In genomic region chr1:182998482-182998881, GRCh38 we compare ENCODE assay signal across 20 cellular contexts. TPM values are rescaled to one million over a fixed set of nuclear protein-coding genes. Genes with fewer than 3 reads are reported as not detected.
DNase-seq lines count a peak whose midpoint lies in the region; ATAC-seq and TF ChIP-seq lines count a peak whose summit lies in the region.
"Had no signal": no experiment of that assay in that cellular context is flagged by ENCODE, and none has a peak within 500 bp of the region (broad histone marks: within the 10 kb centered on the region; RNA-seq: fewer than 3 reads in every experiment).

No MANE protein-coding gene starts in this region.

- H2AK5ac ChIP-seq in mesendoderm (ENCODE audit: low read length) = no peak overlapping the region

- H3K4me1 ChIP-seq in HEK293 (ENCODE audit: control insufficient read depth, insufficient read depth, low read length) = peaks cover 4% of the 10 kb centered on the region; the same call in 1 of the 2 replicates
- H3K4me1 ChIP-seq in mesendoderm (ENCODE audit: control insufficient read depth, low read depth, low read length) = no peaks in the 10 kb centered on the region

- no peak overlapping the region for H3K18ac ChIP-seq in mesendoderm (ENCODE audit: low read length)

- no peak overlapping the region for H3K56ac ChIP-seq in mesendoderm (ENCODE audit: low read length)

- TF ChIP-seq CTCF in HEK293 (tag by site-specific recombination; IDR thresholded peaks at IDR 0.05) = no peak
- no peak for TF ChIP-seq CTCF in epithelial cell of esophagus (IDR thresholded peaks at IDR 0.05; ENCODE audit: insufficient read depth, low read depth, low read length, missing control alignments)

- H3K36me3 ChIP-seq in HEK293 (ENCODE audit: control insufficient read depth in 2 of 2, insufficient read depth in 1 of 2, low read length in 2 of 2) (no peaks in the 10 kb centered on the region), mesendoderm (ENCODE audit: control insufficient read depth, insufficient read depth, low read length) (no peaks in the 10 kb centered on the region)
- H3K36me3 ChIP-seq: BLaER1 had no signal

- no peak overlapping the region for H3K4ac ChIP-seq in mesendoderm (ENCODE audit: low read depth, low read length)

- H3K9ac ChIP-seq in mesendoderm (ENCODE audit: low read length) = no peak overlapping the region
- H3K9ac ChIP-seq: BLaER1 had no signal

- CTCF ChIA-PET in HEK293 (lab: Yijun Ruan, JAX) = interaction anchor here (0.7 kb wide), 1 partner anchor 207 kb away, joined by 3 read pairs; no protein-coding TSS in a partner anchor

- ATAC-seq in HG03457 (IDR thresholded peaks at IDR 0.05; ENCODE audit: unreplicated experiment) = no peak
- no peak for ATAC-seq in HG02938 (IDR thresholded peaks at IDR 0.05; ENCODE audit: unreplicated experiment)
- ATAC-seq: GM12878, GM23338, HCT116, K562 had no signal

- H3K23ac ChIP-seq in mesendoderm (ENCODE audit: low read length) = no peak overlapping the region

- H3K4me3 ChIP-seq in HEK293 (ENCODE audit: low read depth, low read length) (no peak overlapping the region), epithelial cell of esophagus (ENCODE audit: low read length) (no peak overlapping the region), mesendoderm (ENCODE audit: low read length) (no peak overlapping the region)
- H3K4me3 ChIP-seq: BLaER1, GM12878, GM23338, K562 had no signal

- no peaks in the 10 kb centered on the region for H3K79me1 ChIP-seq in mesendoderm (ENCODE audit: low read length)

- peak; percentile 38 for DNase-seq in ELR (ENCODE audit: low read depth)
- DNase-seq in epithelial cell of esophagus (ENCODE audit: low read depth) = peak; percentile 66
- peak; percentile 63 for DNase-seq in mesendoderm
- no peak for DNase-seq in DMS153 treated with DMSO at 0.1 percent for 48 hours (lab: John Stamatoyannopoulos, UW; ENCODE audit: unreplicated experiment)
- DNase-seq: 8988T; CD4-positive, alpha-beta memory T cell; DMS153; DMS79 treated with DMSO at 0.1 percent for 48 hours; IMR-90 had no signal

- no peak overlapping the region for H3K27ac ChIP-seq in HEK293 (ENCODE audit: extremely low read depth, low read depth, low read length)
- H3K27ac ChIP-seq in mesendoderm (ENCODE audit: low read depth, low read length) = no peak overlapping the region
- H3K27ac ChIP-seq: BLaER1, HL-60 had no signal

- no peak overlapping the region for H4K5ac ChIP-seq in mesendoderm (ENCODE audit: low read length)

- H2BK15ac ChIP-seq in mesendoderm (replicated peaks; ENCODE audit: low read depth) = no peak overlapping the region

- H3K79me2 ChIP-seq in mesendoderm (ENCODE audit: control insufficient read depth, insufficient read depth, low read length) = no peaks in the 10 kb centered on the region

- POLR2A ChIA-PET in HEK293 (lab: Yijun Ruan, JAX) = no interaction called here

- no peak overlapping the region for H2BK5ac ChIP-seq in mesendoderm (ENCODE audit: low read length)

- H2BK120ac ChIP-seq in mesendoderm (ENCODE audit: low read depth, low read length) = no peak overlapping the region

- no peaks in the 10 kb centered on the region for H3K9me3 ChIP-seq in HEK293 (ENCODE audit: control insufficient read depth, insufficient read depth, low read depth, low read length)
- H3K9me3 ChIP-seq: BLaER1 had no signal

- H3K4me2 ChIP-seq in mesendoderm (ENCODE audit: low read length) = no peak overlapping the region
- H3K4me2 ChIP-seq: BLaER1, GM23338 had no signal

- H3K27me3 ChIP-seq in mesendoderm (ENCODE audit: insufficient read depth, low read length, poor library complexity) = no peaks in the 10 kb centered on the region
- H3K27me3 ChIP-seq: BLaER1 had no signal

- H4K8ac ChIP-seq in mesendoderm (ENCODE audit: low read depth, low read length) = no peak overlapping the region

TF ChIP-seq in HEK293, 187 proteins besides CTCF, POLR2A, EP300 and RAD21:
- TF ChIP-seq ZNF585B (tag by site-specific recombination; IDR thresholded peaks at IDR 0.05) (0 out of 2 replicates have a peak, but pooled peaks have one; percentile 4), BCL11B (tag by site-specific recombination; IDR thresholded peaks at IDR 0.05; ENCODE audit: low read depth) (no peak)

RNA-seq across cellular contexts. Expression of gene LAMC1, which starts 24.7 kb away (rescaled TPM):
- polyA plus RNA-seq in mesendoderm (2013, experiment 1 of 2) = 54.6 TPM
- polyA plus RNA-seq in mesendoderm (2013, experiment 2 of 2) = 50.2 TPM
- polyA plus RNA-seq: CD4-positive, alpha-beta memory T cell had no signal

RNA-seq across cellular contexts. Expression of gene SHCBP1L, which starts 45.5 kb away (rescaled TPM):
- polyA plus RNA-seq in mesendoderm (2013, experiment 1 of 2) = not detected
- not detected for polyA plus RNA-seq in mesendoderm (2013, experiment 2 of 2)
- polyA plus RNA-seq: AG04450; CD14-positive monocyte; CD4-positive, alpha-beta memory T cell; GM12878; GM23338; IMR-90; K562 had no signal
